ENCODE assay signal across 1 cellular context in the genomic region with DNA sequence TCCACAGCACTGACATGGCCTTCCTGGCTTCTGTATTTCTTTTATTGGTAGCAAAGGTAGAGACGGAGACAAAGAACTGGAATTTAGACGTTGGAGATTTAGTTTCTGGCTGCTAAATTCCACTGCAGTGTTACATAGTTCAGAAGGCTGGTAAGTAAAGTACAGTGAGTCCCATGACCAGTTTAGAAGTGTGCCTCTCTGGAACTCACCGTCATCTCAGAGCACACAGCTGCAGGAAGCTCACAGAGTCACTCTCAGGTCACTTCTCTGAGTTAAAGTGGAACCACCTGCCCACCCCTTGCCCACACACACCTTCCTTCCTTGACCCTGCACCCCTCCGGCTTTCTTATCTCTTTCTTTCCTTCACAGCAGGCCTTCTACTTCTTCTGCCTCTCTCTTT.
TF ChIP-seq lines count a peak whose summit lies in the region.

No MANE protein-coding gene starts in this region.

TF ChIP-seq in H1, 55 proteins besides CTCF, POLR2A, EP300 and RAD21 (continued from another document):
- TF ChIP-seq, protein P1, sequence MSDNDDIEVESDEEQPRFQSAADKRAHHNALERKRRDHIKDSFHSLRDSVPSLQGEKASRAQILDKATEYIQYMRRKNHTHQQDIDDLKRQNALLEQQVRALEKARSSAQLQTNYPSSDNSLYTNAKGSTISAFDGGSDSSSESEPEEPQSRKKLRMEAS (IDR thresholded peaks at IDR 0.05): no peak
- no peak for TF ChIP-seq RXRA (IDR thresholded peaks at IDR 0.05; ENCODE audit: insufficient read depth, low read depth, low read length)
- no peak for TF ChIP-seq KDM4A (IDR thresholded peaks at IDR 0.05; ENCODE audit: low read depth, low read length, severe bottlenecking)
- no peak for TF ChIP-seq HDAC6 (IDR thresholded peaks at IDR 0.05; ENCODE audit: low read depth, low read length)
- no peak for TF ChIP-seq HDAC2 (IDR thresholded peaks at IDR 0.05; ENCODE audit: borderline replicate concordance in 1 of 2, low read depth in 2 of 2, low read length in 2 of 2)
